In the genomic region with DNA sequence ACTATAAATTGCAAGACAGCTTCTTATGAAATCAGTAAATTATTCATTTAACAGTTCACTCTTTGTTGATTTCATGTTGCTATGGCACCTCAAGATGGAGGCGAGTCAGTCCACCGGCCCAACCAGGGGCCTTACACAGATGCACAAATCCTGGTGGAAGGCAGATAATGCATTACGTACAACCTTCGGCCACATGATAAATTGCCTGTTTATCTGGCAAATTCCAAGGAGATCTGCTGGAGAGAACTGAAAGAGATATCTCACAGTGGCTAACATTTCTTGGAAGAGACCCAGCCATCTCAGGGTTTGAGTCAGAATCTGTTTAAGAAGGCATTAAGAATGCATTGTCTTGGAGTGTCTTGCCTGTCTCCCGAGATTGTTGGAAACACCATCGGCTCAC, we compare ENCODE assay signal across 13 cellular contexts.
DNase-seq lines count a peak whose midpoint lies in the region; ATAC-seq and TF ChIP-seq lines count a peak whose summit lies in the region.
"Had no signal": no experiment of that assay in that cellular context is flagged by ENCODE, and none has a peak within 500 bp of the region (broad histone marks: within the 10 kb centered on the region; RNA-seq: fewer than 3 reads in every experiment).

No MANE protein-coding gene starts in this region.

- peak overlapping the region; percentile 46 for H3K27ac ChIP-seq in right cardiac atrium (ENCODE audit: low read length)
- H3K27ac ChIP-seq in lung (ENCODE audit: low read depth in 1 of 2, low read length in 1 of 2), result no peak overlapping the region
- no peak overlapping the region for H3K27ac ChIP-seq in colonic mucosa
- H3K27ac ChIP-seq: lower lobe of right lung had no signal

- H3K9me3 ChIP-seq in right cardiac atrium (ENCODE audit: control insufficient read depth, low read length), result no peaks in the 10 kb centered on the region
- no peaks in the 10 kb centered on the region for H3K9me3 ChIP-seq in lung (ENCODE audit: control insufficient read depth in 2 of 2, insufficient read depth in 1 of 2, low read length in 1 of 2)
- no peaks in the 10 kb centered on the region for H3K9me3 ChIP-seq in colonic mucosa
- H3K9me3 ChIP-seq: lower lobe of right lung, thoracic aorta had no signal

- in situ Hi-C loops in astrocyte of the spinal cord (cut with HindIII; ENCODE audit: low sequenced_read_pairs), result no loop called here

- peak in 2 of 3 donors; percentile 60 to 72 for DNase-seq in right cardiac atrium
- DNase-seq in left ventricle myocardium superior, result no peak
- DNase-seq in astrocyte of the spinal cord (ENCODE audit: low read depth, low spot score), result peak; percentile 98
- no peak for DNase-seq in lung (ENCODE audit: low spot score)
- no peak for DNase-seq in ecto neural progenitor cell (ENCODE audit: low spot score)
- no peak for DNase-seq in colonic mucosa
- DNase-seq: activated CD4-positive, CD25-positive, alpha-beta regulatory T cell; AML-193; lower lobe of right lung; NCI-H1092 had no signal

- intact Hi-C loops in right cardiac atrium (cut with DNase I) (no loop called here), left ventricle myocardium superior (cut with micrococcal nuclease) (no loop called here), colonic mucosa (cut with DNase I) (loop anchor here (2.0 kb wide), 1 partner anchor 33 kb away; no protein-coding TSS in a partner anchor)

- TF ChIP-seq CTCF in astrocyte of the spinal cord (IDR thresholded peaks at IDR 0.05; ENCODE audit: low read depth, low read length) (no peak), lung (IDR thresholded peaks at IDR 0.05; ENCODE audit: control extremely low read depth, extremely low read depth) (no peak), colonic mucosa (IDR thresholded peaks at IDR 0.05) (no peak)

- H3K4me3 ChIP-seq in right cardiac atrium (ENCODE audit: low read length) (no peak overlapping the region), astrocyte of the spinal cord (ENCODE audit: low read depth, low read length) (no peak overlapping the region), lung (no peak overlapping the region), colonic mucosa (no peak overlapping the region)
- H3K4me3 ChIP-seq: lower lobe of right lung, thoracic aorta had no signal

- peaks cover 34% of the 10 kb centered on the region for H3K4me1 ChIP-seq in right cardiac atrium (ENCODE audit: control insufficient read depth, insufficient read depth, low read length)
- H3K4me1 ChIP-seq in lung (ENCODE audit: control insufficient read depth in 2 of 2, insufficient read depth in 2 of 2, low read length in 2 of 2), result peaks cover 2 to 15% of the 10 kb centered on the region in 2 donors
- no peaks in the 10 kb centered on the region for H3K4me1 ChIP-seq in colonic mucosa
- H3K4me1 ChIP-seq: lower lobe of right lung had no signal

- WGBS in right cardiac atrium, result 53% methylated on average over 6 of the region's 6 CpGs
- WGBS in lung, 2 donors, result 81 to 86% methylated on average over 6 of the region's 6 CpGs

- H3K9ac ChIP-seq in colonic mucosa (ENCODE audit: low read depth in 2 of 2, low read length in 2 of 2), result no peak overlapping the region

- H3K36me3 ChIP-seq in lung (ENCODE audit: control insufficient read depth in 2 of 2, insufficient read depth in 2 of 2, low read length in 2 of 2) (no peaks in the 10 kb centered on the region), colonic mucosa (no peaks in the 10 kb centered on the region)
- H3K36me3 ChIP-seq: lower lobe of right lung, thoracic aorta had no signal

- H3K27me3 ChIP-seq in right cardiac atrium (ENCODE audit: control insufficient read depth, insufficient read depth) (no peaks in the 10 kb centered on the region), lung (ENCODE audit: control insufficient read depth, insufficient read depth) (no peaks in the 10 kb centered on the region), colonic mucosa (no peaks in the 10 kb centered on the region)

- ATAC-seq in right cardiac atrium, result peak; percentile 39 to 60
- no peak for ATAC-seq in left ventricle myocardium superior
- peak; percentile 62 for ATAC-seq in lung (ENCODE audit: insufficient read depth, low FRiP score)
- ATAC-seq in GM19395 (IDR thresholded peaks at IDR 0.05; ENCODE audit: unreplicated experiment), result no peak
- ATAC-seq in GM19035 (IDR thresholded peaks at IDR 0.05; ENCODE audit: unreplicated experiment), result no peak
- ATAC-seq: lower lobe of right lung had no signal

Comparison
In these comparisons a context has a peak if more than half of its experiments do, and no peak if none do; other contexts are left out.
1. ATAC-seq: peak in right cardiac atrium (2 of 2) and lung (single experiment); none in left ventricle myocardium superior (single experiment), GM19395 (single experiment) and GM19035 (single experiment).
2. DNase-seq: peak in right cardiac atrium (2 of 3) and astrocyte of the spinal cord (single experiment); none in left ventricle myocardium superior (single experiment), lung (single experiment), ecto neural progenitor cell (single experiment) and colonic mucosa (single experiment).